ENCODE assay signal across 21 cellular contexts in the genomic region with DNA sequence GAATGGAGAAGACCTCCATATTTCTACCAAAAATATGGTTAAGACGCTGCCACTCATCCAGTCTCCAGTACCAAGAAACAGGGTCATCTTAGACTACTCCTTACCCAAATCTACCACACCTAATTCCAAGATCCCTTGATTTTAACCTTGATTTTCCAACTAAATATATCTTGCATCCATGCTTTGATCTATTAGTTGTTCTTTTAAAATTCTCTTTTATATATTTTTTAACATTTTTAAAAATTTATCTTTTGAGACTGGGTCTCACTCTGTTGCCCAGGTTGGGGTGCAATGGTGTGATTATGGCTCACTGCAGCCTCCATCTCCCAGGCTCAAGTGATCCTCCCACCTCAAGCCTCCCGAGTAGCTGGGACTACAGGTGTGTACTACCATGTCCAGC. TPM values are rescaled to one million over a fixed set of nuclear protein-coding genes. Genes with fewer than 3 reads are reported as not detected.
A peak's percentile ranks its signal among the peaks of the same experiment; 100 is the strongest.
DNase-seq lines count a peak whose midpoint lies in the region; ATAC-seq and TF ChIP-seq lines count a peak whose summit lies in the region.
"Had no signal": no experiment of that assay in that cellular context is flagged by ENCODE, and none has a peak within 500 bp of the region (broad histone marks: within the 10 kb centered on the region; RNA-seq: fewer than 3 reads in every experiment).

No MANE protein-coding gene starts in this region.

- no peaks in the 10 kb centered on the region for H3K27me3 ChIP-seq in mesenchymal stem cell (ENCODE audit: control insufficient read depth in 1 of 2, insufficient read depth in 1 of 2, low read length in 2 of 2)
- H3K27me3 ChIP-seq: BE2C; BLaER1 treated with 17β-estradiol and CSF1 and Interleukin-3, amounts not matched to agents 10 nM and 100 nM had no signal

- peak overlapping the region; percentile 48 for H3K27ac Mint-ChIP-seq in Calu3 (ENCODE audit: unreplicated experiment)
- H3K27ac Mint-ChIP-seq: CD4-positive, alpha-beta T cell had no signal

- no peaks in the 10 kb centered on the region for H3K79me1 ChIP-seq in mesenchymal stem cell (replicated peaks; ENCODE audit: low read length, poor library complexity, severe bottlenecking)

- no peaks in the 10 kb centered on the region for H3K9me3 ChIP-seq in mesenchymal stem cell (ENCODE audit: control insufficient read depth, low read length)
- H3K9me3 ChIP-seq: BE2C had no signal

- no peak overlapping the region for H3K9ac ChIP-seq in mesenchymal stem cell (ENCODE audit: low read length)
- H3K9ac ChIP-seq: GM23248 had no signal

- no peak overlapping the region for H2AK5ac ChIP-seq in mesenchymal stem cell (ENCODE audit: low read length, severe bottlenecking)

- no peak overlapping the region for H2BK5ac ChIP-seq in mesenchymal stem cell (ENCODE audit: low read depth, low read length, poor library complexity, severe bottlenecking)

- H3K4me1 ChIP-seq in mesenchymal stem cell (ENCODE audit: control insufficient read depth, insufficient read depth, low read depth, low read length) = no peaks in the 10 kb centered on the region
- H3K4me1 ChIP-seq: BE2C had no signal

- peaks cover 36% of the 10 kb centered on the region for H3K36me3 Mint-ChIP-seq in Calu3 (ENCODE audit: insufficient read depth, unreplicated experiment)
- H3K36me3 Mint-ChIP-seq: CD8-positive, alpha-beta memory T cell had no signal

- CTCF ChIA-PET in Calu3 (lab: Charles Lee) = interaction anchor here (0.6 to 1.2 kb wide), 2 partner anchors 186 to 336 kb away, joined by 3 to 5 read pairs; no protein-coding TSS in a partner anchor

- BruUV-seq in Calu3 (replicated peaks; lab: Mats Ljungman, UMichigan) = no TSS peak

- no peak overlapping the region for H2BK12ac ChIP-seq in mesenchymal stem cell (ENCODE audit: low read length in 2 of 2)

- H3K4me2 ChIP-seq in mesenchymal stem cell (ENCODE audit: low read length, poor library complexity, severe bottlenecking) = no peak overlapping the region

- ATAC-seq in HG02678 (IDR thresholded peaks at IDR 0.05; ENCODE audit: unreplicated experiment) (no peak), GM18517 (IDR thresholded peaks at IDR 0.05; ENCODE audit: unreplicated experiment) (no peak)

- no peak overlapping the region for H4K8ac ChIP-seq in mesenchymal stem cell (ENCODE audit: low read length)

- no peak for TF ChIP-seq CTCF in Calu3 (IDR thresholded peaks at IDR 0.05; ENCODE audit: unreplicated experiment)
- TF ChIP-seq CTCF in epithelial cell of esophagus (IDR thresholded peaks at IDR 0.05; ENCODE audit: insufficient read depth, low read depth, low read length, missing control alignments) = no peak

- intact Hi-C loops in Calu3 (cut with micrococcal nuclease; ENCODE audit: unreplicated experiment) = no loop called here

- H3K4ac ChIP-seq in mesenchymal stem cell (ENCODE audit: low read depth in 1 of 2, low read length in 2 of 2) = no peak overlapping the region

- H3K23ac ChIP-seq in mesenchymal stem cell (ENCODE audit: low read length in 2 of 2) = no peak overlapping the region

- peak overlapping the region; percentile 34 for H2BK120ac ChIP-seq in mesenchymal stem cell (ENCODE audit: low read depth, low read length)

- peaks cover 22% of the 10 kb centered on the region for H3K4me1 Mint-ChIP-seq in Calu3 (ENCODE audit: low read depth, unreplicated experiment)

- no peaks in the 10 kb centered on the region for H3K36me3 ChIP-seq in mesenchymal stem cell (ENCODE audit: control insufficient read depth in 1 of 2, insufficient read depth in 2 of 2, low read depth in 1 of 2, low read length in 2 of 2)
- H3K36me3 ChIP-seq: BE2C; BLaER1 treated with 17β-estradiol and CSF1 and Interleukin-3, amounts not matched to agents 10 nM and 100 nM had no signal

- no peak overlapping the region for H2AFZ ChIP-seq in mesenchymal stem cell (ENCODE audit: low read depth, low read length)
- H2AFZ ChIP-seq: GM23248 had no signal

- H3K27ac ChIP-seq in mesenchymal stem cell (ENCODE audit: low read length, poor library complexity, severe bottlenecking) = no peak overlapping the region
- H3K27ac ChIP-seq: 22Rv1, GM23248 had no signal

- H3K14ac ChIP-seq in mesenchymal stem cell (ENCODE audit: low read length in 2 of 2) = no peak overlapping the region

- DNase-seq in Calu3 (no peak), epithelial cell of esophagus (ENCODE audit: low read depth) (peak; percentile 60), mesenchymal stem cell (no peak), AML-193 (lab: John Stamatoyannopoulos, UW) (no peak)
- DNase-seq: BE2C; CD4-positive, alpha-beta T cell; CD8-positive, alpha-beta memory T cell; DMS53; DMS79 treated with DMSO at 0.1 percent for 48 hours; GM23248; H7; HCEC 1CT had no signal

- peaks cover 3% of the 10 kb centered on the region for H3K9me3 Mint-ChIP-seq in Calu3 (ENCODE audit: low read depth, unreplicated experiment)
- H3K9me3 Mint-ChIP-seq: CD4-positive, alpha-beta T cell; CD8-positive, alpha-beta memory T cell had no signal

- H4K91ac ChIP-seq in mesenchymal stem cell (ENCODE audit: low read length) = no peak overlapping the region

- 40% methylated on average over 1 of the region's 2 CpGs for WGBS in mesenchymal stem cell

- no peak overlapping the region for H3K18ac ChIP-seq in mesenchymal stem cell (ENCODE audit: low read depth in 1 of 2, low read length in 2 of 2)

- H3K4me3 ChIP-seq in epithelial cell of esophagus (ENCODE audit: low read length) = no peak overlapping the region
- H3K4me3 ChIP-seq in mesenchymal stem cell (ENCODE audit: insufficient read depth in 1 of 2, low read depth in 1 of 2, low read length in 2 of 2) = no peak overlapping the region
- H3K4me3 ChIP-seq: BLaER1 treated with 17β-estradiol and CSF1 and Interleukin-3, amounts not matched to agents 10 nM and 100 nM; GM23248 had no signal

- no peak overlapping the region for H3K4me3 Mint-ChIP-seq in Calu3 (ENCODE audit: low read depth, unreplicated experiment)
- H3K4me3 Mint-ChIP-seq: CD14-positive monocyte; CD4-positive, alpha-beta T cell; CD8-positive, alpha-beta memory T cell had no signal

- no peaks in the 10 kb centered on the region for H3K27me3 Mint-ChIP-seq in Calu3 (ENCODE audit: unreplicated experiment)

- no peak overlapping the region for H2BK15ac ChIP-seq in mesenchymal stem cell (ENCODE audit: low read depth, poor library complexity, severe bottlenecking)

RNA-seq across cellular contexts. Expression of a gene that starts 8.7 kb away (rescaled TPM):
- total RNA-seq in Calu3 (2022) = 27.4 and 42.5 TPM in 2 replicates
- polyA plus RNA-seq in mesenchymal stem cell (2013, experiment 1 of 2) = 2.7 TPM
- 3.1 TPM for polyA plus RNA-seq in mesenchymal stem cell (2013, experiment 2 of 2)
- polyA plus RNA-seq: CD8-positive, alpha-beta memory T cell had no signal

RNA-seq across cellular contexts. Expression of a gene that starts 11.2 kb away (rescaled TPM):
- total RNA-seq in Calu3 (2022) = 6.4 and 14.4 TPM in 2 replicates
- 0.72 TPM for polyA plus RNA-seq in mesenchymal stem cell (2013, experiment 1 of 2)
- 0.84 TPM for polyA plus RNA-seq in mesenchymal stem cell (2013, experiment 2 of 2)
- total RNA-seq: CD4-positive, alpha-beta T cell; G401 had no signal
- polyA plus RNA-seq: CD8-positive, alpha-beta memory T cell; GM23248 had no signal

RNA-seq across cellular contexts. Expression of a gene that starts 52.3 kb away (rescaled TPM):
- 10.1 and 13.6 TPM in 2 replicates for total RNA-seq in Calu3 (2022)
- polyA plus RNA-seq in mesenchymal stem cell (2013, experiment 1 of 2) = not detected
- polyA plus RNA-seq in mesenchymal stem cell (2013, experiment 2 of 2) = not detected
- total RNA-seq: CD4-positive, alpha-beta T cell; CD8-positive, alpha-beta memory T cell; Daoy; G401; GM23248; H1; H7 had no signal
- polyA plus RNA-seq: AG04450; CD14-positive monocyte; CD8-positive, alpha-beta memory T cell; GM23248; H1 had no signal
